9 cellular contexts compared by ENCODE assay signal in the genomic region with DNA sequence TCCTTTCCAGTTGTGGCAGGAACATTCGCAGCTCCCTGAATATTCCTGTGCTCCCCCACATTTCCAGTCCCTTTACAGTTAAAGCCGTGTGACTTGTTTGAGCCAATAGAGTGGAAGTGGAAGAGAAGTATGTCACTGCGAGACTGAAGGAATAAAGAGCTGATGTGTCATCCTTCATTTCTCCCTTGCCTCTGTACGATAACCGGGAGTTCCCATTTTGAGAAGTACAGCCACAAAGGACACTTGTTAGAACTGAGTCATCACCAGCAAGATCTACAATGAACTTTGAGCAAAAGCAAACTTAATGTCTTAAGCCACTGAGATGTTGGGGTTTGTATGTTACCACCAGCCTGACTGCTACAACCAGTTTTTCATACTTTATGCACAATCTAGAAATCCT.
DNase-seq lines count a peak whose midpoint lies in the region; ATAC-seq, FAIRE-seq and TF ChIP-seq lines count a peak whose summit lies in the region.
"Had no signal": no experiment of that assay in that cellular context is flagged by ENCODE, and none has a peak within 500 bp of the region (broad histone marks: within the 10 kb centered on the region; RNA-seq: fewer than 3 reads in every experiment).

No MANE protein-coding gene starts in this region.

- TF ChIP-seq CTCF in HepG2 (CRISPR knock-in tag; IDR thresholded peaks at IDR 0.05): no peak
- no peak for TF ChIP-seq CTCF in GM10266 (IDR thresholded peaks at IDR 0.05; ENCODE audit: control insufficient read depth, insufficient read depth, low read depth, missing control alignments)

- intact Hi-C loops in HepG2 (cut with micrococcal nuclease; ENCODE audit: unreplicated experiment): no loop called here

- ATAC-seq in GM18868 (IDR thresholded peaks at IDR 0.05; ENCODE audit: unreplicated experiment): peak; percentile 97
- ATAC-seq in HG03108 (IDR thresholded peaks at IDR 0.05; ENCODE audit: unreplicated experiment): peak; percentile 84
- ATAC-seq in HepG2: peak; percentile 74

- H3K9me3 Mint-ChIP-seq in T-helper 1 cell treated with Interleukin-12 subunit alpha and Interleukin-12 subunit beta and Interleukin-4 antibody, amounts not matched to agents 30 μg/mL and 1 μg/mL, for 36 hours: no peaks in the 10 kb centered on the region
- H3K9me3 Mint-ChIP-seq: IgD-negative memory B cell had no signal

- H3K4me3 Mint-ChIP-seq in T-helper 1 cell treated with Interleukin-12 subunit alpha and Interleukin-12 subunit beta and Interleukin-4 antibody, amounts not matched to agents 30 μg/mL and 1 μg/mL, for 36 hours: no peak overlapping the region
- H3K4me3 Mint-ChIP-seq: IgD-negative memory B cell had no signal

- no peaks in the 10 kb centered on the region for H3K36me3 ChIP-seq in HepG2 (replicated peaks in 1 of 2; ENCODE audit: control insufficient read depth in 1 of 2, insufficient read depth in 2 of 2, low read length in 2 of 2)

- peaks cover 40% of the 10 kb centered on the region for H3K4me1 ChIP-seq in HepG2 (ENCODE audit: insufficient read depth, low read length)

- H3K27me3 Mint-ChIP-seq in T-helper 1 cell treated with Interleukin-12 subunit alpha and Interleukin-12 subunit beta and Interleukin-4 antibody, amounts not matched to agents 30 μg/mL and 1 μg/mL, for 36 hours (ENCODE audit: low read depth): peaks cover 4% of the 10 kb centered on the region

- H3K4me1 Mint-ChIP-seq in T-helper 1 cell treated with Interleukin-12 subunit alpha and Interleukin-12 subunit beta and Interleukin-4 antibody, amounts not matched to agents 30 μg/mL and 1 μg/mL, for 36 hours (ENCODE audit: low read depth): peaks cover 5% of the 10 kb centered on the region
- H3K4me1 Mint-ChIP-seq: IgD-negative memory B cell had no signal

- peak overlapping the region; percentile 43 for H3K27ac Mint-ChIP-seq in T-helper 1 cell treated with Interleukin-12 subunit alpha and Interleukin-12 subunit beta and Interleukin-4 antibody, amounts not matched to agents 30 μg/mL and 1 μg/mL, for 36 hours
- H3K27ac Mint-ChIP-seq: IgD-negative memory B cell had no signal

- no peaks in the 10 kb centered on the region for H3K79me2 ChIP-seq in HepG2 (ENCODE audit: insufficient read depth, low read length)

- in situ Hi-C loops in HepG2 (cut with HindIII; ENCODE audit: extremely low pct_ligation_motif_present, low pct_unique_long_range_greater_than_20kb): no loop called here

- no peak overlapping the region for H2AFZ ChIP-seq in HepG2 (ENCODE audit: low read length)

- no peak for FAIRE-seq in HepG2 (lab: Jason Lieb, UNC)

- no peaks in the 10 kb centered on the region for H3K9me3 ChIP-seq in HepG2 (ENCODE audit: low read length)

- peak overlapping the region; percentile 17 for H3K27ac ChIP-seq in HepG2 (ENCODE audit: extremely low read length, insufficient read depth, low read length)

- no peaks in the 10 kb centered on the region for H3K36me3 Mint-ChIP-seq in T-helper 1 cell treated with Interleukin-12 subunit alpha and Interleukin-12 subunit beta and Interleukin-4 antibody, amounts not matched to agents 30 μg/mL and 1 μg/mL, for 36 hours (ENCODE audit: low read depth)

- 0 out of 2 replicates have a peak overlapping the region, but pooled peaks have one; percentile 23 for H3K4me2 ChIP-seq in HepG2 (ENCODE audit: low read depth, low read length)

- DNase-seq in HepG2 (ENCODE audit: low spot score) (peak; percentile 80), NCI-H2081 treated with DMSO at 0.1 percent for 48 hours (lab: John Stamatoyannopoulos, UW) (no peak), GM10266 (ENCODE audit: extremely low spot score) (no peak), HuH-7 (ENCODE audit: low spot score) (no peak)
- no peak for DNase-seq in activated effector memory CD4-positive, alpha-beta T cell treated with anti-CD3 and anti-CD28 coated beads, Interleukin-2, amount 50 U/mL, for 16 hours

- CTCF ChIA-PET in HepG2 (lab: Yijun Ruan, JAX; ENCODE audit: low intra/inter-chr PET ratio, low total read pairs): no interaction called here

- POLR2A ChIA-PET in HepG2 (lab: Yijun Ruan, JAX): interaction anchor here (1.1 to 2.8 kb wide), 4 partner anchors 10 to 92 kb away, joined by 3 to 17 read pairs (median 10); a partner anchor contains a TSS

- H3K27me3 ChIP-seq in HepG2 (ENCODE audit: control insufficient read depth in 1 of 2, insufficient read depth in 2 of 2, low read length in 2 of 2): no peaks in the 10 kb centered on the region

- TF ChIP-seq RAD21 in HepG2 (CRISPR knock-in tag; IDR thresholded peaks at IDR 0.05): no peak

- WGBS in HepG2 (ENCODE audit: low lambda C conversion rate): 28% methylated on average over 5 of the region's 5 CpGs

- no TSS peak for BruUV-seq in HepG2 (replicated peaks; lab: Mats Ljungman, UMichigan)

- no peak for TF ChIP-seq POLR2A in HepG2 (IDR thresholded peaks at IDR 0.05; ENCODE audit: insufficient read depth in 1 of 2, low read depth in 2 of 2, low read length in 2 of 2)

- no peak overlapping the region for H3K4me3 ChIP-seq in HepG2 (replicated peaks in 1 of 3; ENCODE audit: insufficient read depth in 1 of 3, low read depth in 2 of 3, low read length in 3 of 3)

- TF ChIP-seq EP300 in HepG2 (IDR thresholded peaks at IDR 0.05; ENCODE audit: low read depth in 2 of 2, low read length in 2 of 2): peak in 1 of 2 experiments; percentile 50; a peak in 2 of 4 replicates
- peak; percentile 35; the same call in 1 of the 2 replicates for TF ChIP-seq EP300 in HepG2 (CRISPR knock-in tag; IDR thresholded peaks at IDR 0.05; ENCODE audit: borderline replicate concordance)

- H4K20me1 ChIP-seq in HepG2 (ENCODE audit: insufficient read depth, low read length): no peaks in the 10 kb centered on the region

- H3K9ac ChIP-seq in HepG2 (ENCODE audit: insufficient read depth, low read depth, low read length): no peak overlapping the region; the same call in 1 of the 2 replicates

TF ChIP-seq in HepG2, 621 proteins besides CTCF, POLR2A, EP300 and RAD21 (continues in another document):
- TF ChIP-seq ZNF556 (CRISPR knock-in tag; IDR thresholded peaks at IDR 0.05; ENCODE audit: borderline replicate concordance) (no peak), KDM5A (IDR thresholded peaks at IDR 0.05; ENCODE audit: borderline replicate concordance, low read length) (no peak), NR2F2 (IDR thresholded peaks at IDR 0.05; ENCODE audit: borderline replicate concordance, low read depth) (no peak), PCBP1 (IDR thresholded peaks at IDR 0.05; ENCODE audit: borderline replicate concordance, low read depth, low read length) (no peak), THYN1 (CRISPR knock-in tag; IDR thresholded peaks at IDR 0.05; ENCODE audit: borderline replicate concordance, low read depth) (no peak), HMG20A (CRISPR knock-in tag; IDR thresholded peaks at IDR 0.05; ENCODE audit: borderline replicate concordance) (peak; percentile 53; the same call in 1 of the 2 replicates), ZNF644 (CRISPR knock-in tag; IDR thresholded peaks at IDR 0.05; ENCODE audit: low read depth) (peak; percentile 49; the same call in 1 of the 2 replicates), CBX2 (IDR thresholded peaks at IDR 0.05; ENCODE audit: low read depth, low read length) (no peak), CBX2 (CRISPR knock-in tag; IDR thresholded peaks at IDR 0.05; ENCODE audit: low read depth) (no peak), ZNF207 (IDR thresholded peaks at IDR 0.05; ENCODE audit: borderline replicate concordance) (no peak), TOE1 (CRISPR knock-in tag; IDR thresholded peaks at IDR 0.05) (no peak), FOXO1 (CRISPR knock-in tag; IDR thresholded peaks at IDR 0.05) (no peak), YY1 (IDR thresholded peaks at IDR 0.05; ENCODE audit: insufficient read depth, insufficient replicate concordance, low read depth, low read length) (no peak), YEATS2 (CRISPR knock-in tag; IDR thresholded peaks at IDR 0.05; ENCODE audit: borderline replicate concordance) (no peak), SOX6 (IDR thresholded peaks at IDR 0.05) (no peak), SOX6 (CRISPR knock-in tag; IDR thresholded peaks at IDR 0.05) (peak; percentile 19; the same call in 1 of the 2 replicates), SP1 (IDR thresholded peaks at IDR 0.05) (no peak), SP1 (CRISPR knock-in tag; IDR thresholded peaks at IDR 0.05) (no peak), GATAD2A (CRISPR knock-in tag; IDR thresholded peaks at IDR 0.05) (peak; percentile 61), U2AF1 (optimal IDR thresholded peaks at IDR 0.05; ENCODE audit: low read depth, low read length) (no peak), SUZ12 (IDR thresholded peaks at IDR 0.05; ENCODE audit: low read depth, low read length) (no peak), EZH2 (conservative IDR thresholded peaks at IDR 0.05; ENCODE audit: low read depth, low read length) (no peak), TEAD2 (CRISPR knock-in tag; IDR thresholded peaks at IDR 0.05) (no peak)
- TF ChIP-seq, protein P1, sequence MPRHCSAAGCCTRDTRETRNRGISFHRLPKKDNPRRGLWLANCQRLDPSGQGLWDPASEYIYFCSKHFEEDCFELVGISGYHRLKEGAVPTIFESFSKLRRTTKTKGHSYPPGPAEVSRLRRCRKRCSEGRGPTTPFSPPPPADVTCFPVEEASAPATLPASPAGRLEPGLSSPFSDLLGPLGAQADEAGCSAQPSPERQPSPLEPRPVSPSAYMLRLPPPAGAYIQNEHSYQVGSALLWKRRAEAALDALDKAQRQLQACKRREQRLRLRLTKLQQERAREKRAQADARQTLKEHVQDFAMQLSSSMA (CRISPR knock-in tag; IDR thresholded peaks at IDR 0.05): no peak
- TF ChIP-seq, protein P2, sequence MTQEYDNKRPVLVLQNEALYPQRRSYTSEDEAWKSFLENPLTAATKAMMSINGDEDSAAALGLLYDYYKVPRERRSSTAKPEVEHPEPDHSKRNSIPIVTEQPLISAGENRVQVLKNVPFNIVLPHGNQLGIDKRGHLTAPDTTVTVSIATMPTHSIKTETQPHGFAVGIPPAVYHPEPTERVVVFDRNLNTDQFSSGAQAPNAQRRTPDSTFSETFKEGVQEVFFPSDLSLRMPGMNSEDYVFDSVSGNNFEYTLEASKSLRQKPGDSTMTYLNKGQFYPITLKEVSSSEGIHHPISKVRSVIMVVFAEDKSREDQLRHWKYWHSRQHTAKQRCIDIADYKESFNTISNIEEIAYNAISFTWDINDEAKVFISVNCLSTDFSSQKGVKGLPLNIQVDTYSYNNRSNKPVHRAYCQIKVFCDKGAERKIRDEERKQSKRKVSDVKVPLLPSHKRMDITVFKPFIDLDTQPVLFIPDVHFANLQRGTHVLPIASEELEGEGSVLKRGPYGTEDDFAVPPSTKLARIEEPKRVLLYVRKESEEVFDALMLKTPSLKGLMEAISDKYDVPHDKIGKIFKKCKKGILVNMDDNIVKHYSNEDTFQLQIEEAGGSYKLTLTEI (CRISPR knock-in tag; conservative IDR thresholded peaks at IDR 0.05): no peak
